In genomic region chr11:83256602-83257340, GRCh38 we compare ENCODE assay signal across 1 cellular context.
TF ChIP-seq lines count a peak whose summit lies in the region.

No MANE protein-coding gene starts in this region.

TF ChIP-seq in HepG2, 621 proteins besides CTCF, POLR2A, EP300 and RAD21 (continued from another document):
- no peak for TF ChIP-seq FLYWCH1 (CRISPR knock-in tag; IDR thresholded peaks at IDR 0.05)
- TF ChIP-seq NFKBIZ (CRISPR knock-in tag; IDR thresholded peaks at IDR 0.05), result no peak
- no peak; the same call in 1 of the 2 replicates for TF ChIP-seq MEF2D (CRISPR knock-in tag; IDR thresholded peaks at IDR 0.05)
- TF ChIP-seq ZNF644 (CRISPR knock-in tag; IDR thresholded peaks at IDR 0.05; ENCODE audit: low read depth), result peak; percentile 81
- TF ChIP-seq BCL6 (CRISPR knock-in tag; IDR thresholded peaks at IDR 0.05), result peak; percentile 29; the same call in 1 of the 2 replicates
- TF ChIP-seq CCDC6 (CRISPR knock-in tag; IDR thresholded peaks at IDR 0.05), result no peak
- no peak for TF ChIP-seq BRD4 (CRISPR knock-in tag; IDR thresholded peaks at IDR 0.05)
- TF ChIP-seq FOXJ3 (CRISPR knock-in tag; IDR thresholded peaks at IDR 0.05; ENCODE audit: borderline replicate concordance), result 0 out of 2 replicates have a peak, but pooled peaks have one; percentile 28
- TF ChIP-seq FOXK1 (CRISPR knock-in tag; IDR thresholded peaks at IDR 0.05; ENCODE audit: borderline replicate concordance, low read depth), result peak; percentile 67; the same call in 1 of the 2 replicates
- 0 out of 2 replicates have a peak, but pooled peaks have one; percentile 30 for TF ChIP-seq ZNF784 (CRISPR knock-in tag; IDR thresholded peaks at IDR 0.05; ENCODE audit: borderline replicate concordance)
- TF ChIP-seq MXD4 (CRISPR knock-in tag; IDR thresholded peaks at IDR 0.05), result no peak
- 0 out of 2 replicates have a peak, but pooled peaks have one; percentile 37 for TF ChIP-seq KAT8 (CRISPR knock-in tag; IDR thresholded peaks at IDR 0.05)
- TF ChIP-seq NR2F2 (IDR thresholded peaks at IDR 0.05; ENCODE audit: borderline replicate concordance, low read depth), result peak; percentile 85
- peak; percentile 90 for TF ChIP-seq ZNF652 (CRISPR knock-in tag; IDR thresholded peaks at IDR 0.05; ENCODE audit: borderline replicate concordance, low read depth)
- TF ChIP-seq ZNF570 (CRISPR knock-in tag; IDR thresholded peaks at IDR 0.05; ENCODE audit: borderline replicate concordance), result no peak
- peak; percentile 79 for TF ChIP-seq NR2F6 (IDR thresholded peaks at IDR 0.05)
- peak; percentile 57; the same call in 1 of the 2 replicates for TF ChIP-seq NR2F6 (CRISPR knock-in tag; IDR thresholded peaks at IDR 0.05)
- no peak for TF ChIP-seq HBP1 (CRISPR knock-in tag; IDR thresholded peaks at IDR 0.05; ENCODE audit: low read depth)
- no peak for TF ChIP-seq ZNF776 (CRISPR knock-in tag; IDR thresholded peaks at IDR 0.05)
- TF ChIP-seq SOX13 (IDR thresholded peaks at IDR 0.05), result no peak
- TF ChIP-seq SOX13 (CRISPR knock-in tag; conservative IDR thresholded peaks at IDR 0.05 in 1 of 2, IDR thresholded peaks at IDR 0.05 in 1 of 2), result peak in 1 of 2 experiments; percentile 60; a peak in 1 of 4 replicates
